In the genomic region with DNA sequence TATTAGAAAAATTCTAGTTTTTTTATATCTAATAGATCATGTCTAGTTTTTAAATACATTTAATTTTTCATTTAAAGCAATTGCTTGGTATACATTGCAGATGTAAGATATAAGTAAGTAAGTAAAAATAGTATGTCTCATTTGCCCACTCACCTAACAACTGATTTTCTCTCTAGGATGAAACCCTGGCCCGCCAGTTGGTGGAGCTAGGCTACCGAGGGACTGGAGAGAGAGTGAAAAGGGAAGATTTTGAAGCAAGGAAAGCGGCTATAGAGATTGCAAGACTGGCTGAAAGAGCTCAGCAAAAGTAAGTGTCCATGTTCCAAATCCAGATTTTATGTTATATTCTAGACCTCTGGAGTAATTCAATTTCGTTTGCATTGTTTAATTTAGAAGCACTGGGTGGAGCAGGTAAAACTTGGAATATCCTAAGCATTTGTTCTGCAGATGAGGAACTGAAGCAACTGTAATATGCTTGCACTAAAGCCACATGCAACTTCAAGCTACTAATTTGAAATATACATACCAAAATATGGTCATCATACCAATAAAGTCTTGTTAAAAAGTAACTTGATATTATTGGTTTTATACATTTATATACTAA, we compare ENCODE assay signal across 10 cellular contexts. TPM values are rescaled to one million over a fixed set of nuclear protein-coding genes. Genes with fewer than 3 reads are reported as not detected.
A peak's percentile ranks its signal among the peaks of the same experiment; 100 is the strongest.
DNase-seq lines count a peak whose midpoint lies in the region; ATAC-seq and TF ChIP-seq lines count a peak whose summit lies in the region.
"Had no signal": no experiment of that assay in that cellular context is flagged by ENCODE, and none has a peak within 500 bp of the region (broad histone marks: within the 10 kb centered on the region; RNA-seq: fewer than 3 reads in every experiment).

No MANE protein-coding gene starts in this region.

- intact Hi-C loops in upper lobe of right lung (cut with DNase I), result no loop called here

- H4K91ac ChIP-seq in mesenchymal stem cell (ENCODE audit: low read length), result no peak overlapping the region

- H3K9me3 ChIP-seq in CD8-positive, alpha-beta memory T cell (ENCODE audit: low read length), result no peaks in the 10 kb centered on the region
- H3K9me3 ChIP-seq in mesenchymal stem cell (ENCODE audit: control insufficient read depth, low read length) (no peaks in the 10 kb centered on the region), upper lobe of right lung (no peaks in the 10 kb centered on the region)
- H3K9me3 ChIP-seq: SJSA1 had no signal

- H3K18ac ChIP-seq in mesenchymal stem cell (ENCODE audit: low read depth in 1 of 2, low read length in 2 of 2), result no peak overlapping the region

- POLR2A ChIA-PET in CD8-positive, alpha-beta memory T cell (lab: Charles Lee), result no interaction called here

- no peak overlapping the region for H3K4me2 ChIP-seq in mesenchymal stem cell (ENCODE audit: low read length, poor library complexity, severe bottlenecking)

- no peak overlapping the region for H3K4me3 Mint-ChIP-seq in CD8-positive, alpha-beta memory T cell

- H3K27ac ChIP-seq in CD8-positive, alpha-beta memory T cell (ENCODE audit: low read depth, low read length), result no peak overlapping the region
- H3K27ac ChIP-seq in mesenchymal stem cell (ENCODE audit: low read length, poor library complexity, severe bottlenecking) (no peak overlapping the region), upper lobe of right lung (no peak overlapping the region)
- H3K27ac ChIP-seq: SJSA1, skin epidermis had no signal

- no peak overlapping the region for H3K4ac ChIP-seq in mesenchymal stem cell (ENCODE audit: low read depth in 1 of 2, low read length in 2 of 2)

- H2AFZ ChIP-seq in mesenchymal stem cell (ENCODE audit: low read depth, low read length), result no peak overlapping the region

- peaks cover 14 to 32% of the 10 kb centered on the region in 2 donors for H3K27me3 Mint-ChIP-seq in CD8-positive, alpha-beta memory T cell

- TF ChIP-seq CTCF in choroid plexus epithelial cell (conservative IDR thresholded peaks at IDR 0.05; ENCODE audit: low read depth, low read length) (peak; percentile 86), upper lobe of right lung (IDR thresholded peaks at IDR 0.05) (peak; percentile 54)

- H3K4me3 ChIP-seq in CD8-positive, alpha-beta memory T cell (ENCODE audit: low read length), result no peak overlapping the region
- H3K4me3 ChIP-seq in choroid plexus epithelial cell (ENCODE audit: low read depth, low read length) (no peak overlapping the region), mesenchymal stem cell (ENCODE audit: insufficient read depth in 1 of 2, low read depth in 1 of 2, low read length in 2 of 2) (no peak overlapping the region), upper lobe of right lung (no peak overlapping the region)
- H3K4me3 ChIP-seq: SJSA1, skin epidermis had no signal

- no peak overlapping the region for H2AK5ac ChIP-seq in mesenchymal stem cell (ENCODE audit: low read length, severe bottlenecking)

- no peaks in the 10 kb centered on the region for H3K36me3 Mint-ChIP-seq in CD8-positive, alpha-beta memory T cell

- H3K27ac Mint-ChIP-seq in CD8-positive, alpha-beta memory T cell, result no peak overlapping the region

- H2BK15ac ChIP-seq in mesenchymal stem cell (ENCODE audit: low read depth, poor library complexity, severe bottlenecking), result no peak overlapping the region

- peak in 4 of 5 donors; percentile 9 to 61 (median 33) for DNase-seq in CD8-positive, alpha-beta memory T cell
- DNase-seq in LoVo (ENCODE audit: low spot score) (peak; percentile 2), SW480 (ENCODE audit: low spot score) (peak; percentile 33), choroid plexus epithelial cell (ENCODE audit: low read depth) (peak; percentile 64), mesenchymal stem cell (peak; percentile 35), upper lobe of right lung (peak; percentile 65)

- 21% methylated on average over 4 of the region's 4 CpGs for WGBS in mesenchymal stem cell

- H3K23ac ChIP-seq in mesenchymal stem cell (ENCODE audit: low read length in 2 of 2), result no peak overlapping the region

- no peak overlapping the region for H2BK120ac ChIP-seq in mesenchymal stem cell (ENCODE audit: low read depth, low read length)

- H3K36me3 ChIP-seq in CD8-positive, alpha-beta memory T cell (ENCODE audit: insufficient read depth, low read length), result no peaks in the 10 kb centered on the region
- H3K36me3 ChIP-seq in mesenchymal stem cell (ENCODE audit: control insufficient read depth in 1 of 2, insufficient read depth in 2 of 2, low read depth in 1 of 2, low read length in 2 of 2) (no peaks in the 10 kb centered on the region), upper lobe of right lung (no peaks in the 10 kb centered on the region)
- H3K36me3 ChIP-seq: SJSA1 had no signal

- no peak overlapping the region for H4K8ac ChIP-seq in mesenchymal stem cell (ENCODE audit: low read length)

- ATAC-seq in GM18861 (IDR thresholded peaks at IDR 0.05; ENCODE audit: unreplicated experiment), result peak; percentile 61
- ATAC-seq in upper lobe of right lung, result peak; percentile 76
- ATAC-seq in GM19397 (IDR thresholded peaks at IDR 0.05; ENCODE audit: unreplicated experiment), result no peak

- H3K4me1 ChIP-seq in CD8-positive, alpha-beta memory T cell (ENCODE audit: insufficient read depth, low read length), result peaks cover 5% of the 10 kb centered on the region
- H3K4me1 ChIP-seq in mesenchymal stem cell (ENCODE audit: control insufficient read depth, insufficient read depth, low read depth, low read length) (peaks cover 1% of the 10 kb centered on the region), upper lobe of right lung (no peaks in the 10 kb centered on the region)
- H3K4me1 ChIP-seq: SJSA1 had no signal

- no peak overlapping the region for H2BK12ac ChIP-seq in mesenchymal stem cell (ENCODE audit: low read length in 2 of 2)

- CTCF ChIA-PET in CD8-positive, alpha-beta memory T cell (lab: Charles Lee), result interaction anchor here (0.5 to 2.1 kb wide), 12 partner anchors 9 to 989 kb away, joined by 3 to 21 read pairs (median 4); no protein-coding TSS in a partner anchor

- H3K9me3 Mint-ChIP-seq in CD8-positive, alpha-beta memory T cell, result no peaks in the 10 kb centered on the region

- no peak overlapping the region for H2BK5ac ChIP-seq in mesenchymal stem cell (ENCODE audit: low read depth, low read length, poor library complexity, severe bottlenecking)

- H3K4me1 Mint-ChIP-seq in CD8-positive, alpha-beta memory T cell, result peaks cover 4 to 7% (median 6%) of the 10 kb centered on the region in 3 donors

- peaks cover 2% of the 10 kb centered on the region for H3K79me1 ChIP-seq in mesenchymal stem cell (replicated peaks; ENCODE audit: low read length, poor library complexity, severe bottlenecking)

- H3K27me3 ChIP-seq in CD8-positive, alpha-beta memory T cell (ENCODE audit: insufficient read depth, low read length, poor library complexity, severe bottlenecking), result peaks cover 8% of the 10 kb centered on the region
- peaks cover 6 to 8% of the 10 kb centered on the region in 2 experiments for H3K27me3 ChIP-seq in mesenchymal stem cell (ENCODE audit: control insufficient read depth in 1 of 2, insufficient read depth in 1 of 2, low read length in 2 of 2)
- H3K27me3 ChIP-seq in upper lobe of right lung, result peaks cover 15% of the 10 kb centered on the region
- H3K27me3 ChIP-seq: SJSA1 had no signal

- H3K9ac ChIP-seq in mesenchymal stem cell (ENCODE audit: low read length), result no peak overlapping the region

- no peak overlapping the region for H3K14ac ChIP-seq in mesenchymal stem cell (ENCODE audit: low read length in 2 of 2)

RNA-seq across cellular contexts. Expression of gene CFAP299, which starts 27.1 kb away (rescaled TPM):
- total RNA-seq in CD8-positive, alpha-beta memory T cell, result not detected
- not detected for polyA plus RNA-seq in CD8-positive, alpha-beta memory T cell
- not detected for polyA plus RNA-seq in mesenchymal stem cell (2013, experiment 1 of 2)
- polyA plus RNA-seq in mesenchymal stem cell (2013, experiment 2 of 2), result 0.15 TPM
- not detected for total RNA-seq in upper lobe of right lung

Comparison
In these comparisons a context has a peak if more than half of its experiments do, and no peak if none do; other contexts are left out.
1. DNase-seq: peak in every context shown above with its lines; median percentile 65 in upper lobe of right lung; 64 in choroid plexus epithelial cell; 35 in mesenchymal stem cell; 33 in CD8-positive, alpha-beta memory T cell; 33 in SW480; 2 in LoVo.